Comparison of ENCODE assay signal across 21 cellular contexts in the genomic region with DNA sequence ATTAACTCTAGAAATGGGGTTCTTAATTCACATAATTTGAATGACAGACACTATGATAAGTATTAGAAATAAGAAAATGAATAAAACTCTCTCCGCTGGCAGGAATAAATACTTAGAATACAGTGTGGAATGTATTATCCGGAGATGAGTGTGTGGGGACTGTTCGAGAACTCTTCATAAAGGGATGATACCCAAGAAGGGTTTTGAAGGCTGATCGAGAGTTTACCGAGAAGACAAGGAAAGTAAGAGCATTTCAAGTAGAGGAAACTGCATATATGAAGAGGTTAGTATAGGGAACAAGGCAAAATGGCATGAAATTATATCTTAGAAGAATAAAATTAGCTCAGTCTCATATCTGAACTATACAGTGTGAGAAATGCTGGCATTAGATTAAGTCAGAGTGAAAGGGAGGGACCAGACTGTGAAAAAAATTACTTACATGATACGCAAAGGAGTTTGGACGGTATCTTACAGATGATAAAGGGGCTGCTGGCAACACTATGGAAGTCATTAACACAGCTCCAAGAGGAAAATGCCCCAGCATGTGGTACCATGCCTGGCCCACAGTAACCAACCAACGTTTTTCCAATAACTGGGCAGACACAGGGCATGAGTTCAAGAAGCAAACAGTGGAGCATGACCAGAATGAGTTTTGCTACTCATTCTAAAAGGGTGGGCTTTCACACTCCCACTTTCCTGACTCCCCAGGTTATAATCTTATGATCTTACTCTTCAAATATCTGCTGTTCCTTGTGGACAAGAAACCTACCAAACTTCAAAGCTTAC.
"Had no signal": no experiment of that assay in that cellular context is flagged by ENCODE, and none has a peak within 500 bp of the region (broad histone marks: within the 10 kb centered on the region; RNA-seq: fewer than 3 reads in every experiment).

No MANE protein-coding gene starts in this region.

- H3K27ac ChIP-seq: ascending aorta, heart left ventricle, neutrophil, thyroid gland had no signal

- ATAC-seq: activated CD8-positive, alpha-beta T cell treated with anti-CD3 and anti-CD28 coated beads, Interleukin-2, amount 10 ng/mL, durations not matched to agents 7 days and 5 days; activated naive CD8-positive, alpha-beta T cell treated with anti-CD3 and anti-CD28 coated beads, Interleukin-2, amount 50 U/mL, for 24 hours; effector memory CD8-positive, alpha-beta T cell; heart left ventricle; left ventricle myocardium superior; stimulated activated effector memory CD8-positive, alpha-beta T cell treated with anti-CD3 and anti-CD28 coated beads, Interleukin-12 subunit alpha, Interleukin-12 subunit beta, amount 100 ng/mL, for 72 hours; T-helper 17 cell; WTC11 had no signal

- H3K9me3 Mint-ChIP-seq: activated naive CD8-positive, alpha-beta T cell treated with anti-CD3 and anti-CD28 coated beads, Interleukin-2, amount 50 U/mL, for 24 hours; central memory CD8-positive, alpha-beta T cell; effector memory CD8-positive, alpha-beta T cell; stimulated activated effector memory CD8-positive, alpha-beta T cell treated with anti-CD3 and anti-CD28 coated beads, Interleukin-12 subunit alpha, Interleukin-12 subunit beta, amount 100 ng/mL, for 72 hours; WTC11 had no signal

- H3K9me3 ChIP-seq: ascending aorta, heart left ventricle, neutrophil, right atrium auricular region, thyroid gland had no signal

- H3K27me3 ChIP-seq: ascending aorta, heart left ventricle, right atrium auricular region, thyroid gland had no signal

- H3K4me3 ChIP-seq: ascending aorta, heart left ventricle, right atrium auricular region, smooth muscle cell, thyroid gland had no signal

- H3K36me3 ChIP-seq: ascending aorta, heart left ventricle, neutrophil, right atrium auricular region, thyroid gland had no signal

- H3K36me3 Mint-ChIP-seq: stimulated activated effector memory CD8-positive, alpha-beta T cell treated with anti-CD3 and anti-CD28 coated beads, Interleukin-12 subunit alpha, Interleukin-12 subunit beta, amount 100 ng/mL, for 72 hours; WTC11 had no signal

- H3K4me1 Mint-ChIP-seq: central memory CD8-positive, alpha-beta T cell; stimulated activated effector memory CD8-positive, alpha-beta T cell treated with anti-CD3 and anti-CD28 coated beads, Interleukin-12 subunit alpha, Interleukin-12 subunit beta, amount 100 ng/mL, for 72 hours had no signal

- H3K4me3 Mint-ChIP-seq: activated CD8-positive, alpha-beta T cell treated with anti-CD3 and anti-CD28 coated beads, Interleukin-2, amount 10 ng/mL, durations not matched to agents 7 days and 5 days; activated naive CD8-positive, alpha-beta T cell treated with anti-CD3 and anti-CD28 coated beads, Interleukin-2, amount 50 U/mL, for 24 hours; central memory CD8-positive, alpha-beta T cell; effector memory CD8-positive, alpha-beta T cell; stimulated activated effector memory CD8-positive, alpha-beta T cell treated with anti-CD3 and anti-CD28 coated beads, Interleukin-12 subunit alpha, Interleukin-12 subunit beta, amount 100 ng/mL, for 72 hours; T-helper 17 cell; WTC11 had no signal

- DNase-seq: activated CD4-positive, alpha-beta T cell treated with anti-CD3 and anti-CD28 coated beads for 48 hours; activated CD8-positive, alpha-beta memory T cell treated with anti-CD3 and anti-CD28 coated beads, Interleukin-2, amount 50 U/mL, for 48 hours; activated CD8-positive, alpha-beta T cell treated with anti-CD3 and anti-CD28 coated beads, Interleukin-2, amount 10 ng/mL, durations not matched to agents 7 days and 5 days; activated naive CD4-positive, alpha-beta T cell treated with Interleukin-2 at 50 U/mL for 16 hours; activated naive CD8-positive, alpha-beta T cell treated with anti-CD3 and anti-CD28 coated beads, Interleukin-2, amount 50 U/mL, for 24 hours; effector memory CD8-positive, alpha-beta T cell; foreskin fibroblast; heart left ventricle; left ventricle myocardium superior; posterior cingulate gyrus; T-helper 17 cell had no signal

- H3K27ac Mint-ChIP-seq: activated CD8-positive, alpha-beta T cell treated with anti-CD3 and anti-CD28 coated beads, Interleukin-2, amount 10 ng/mL, durations not matched to agents 7 days and 5 days; activated naive CD8-positive, alpha-beta T cell treated with anti-CD3 and anti-CD28 coated beads, Interleukin-2, amount 50 U/mL, for 24 hours; effector memory CD8-positive, alpha-beta T cell; stimulated activated effector memory CD8-positive, alpha-beta T cell treated with anti-CD3 and anti-CD28 coated beads, Interleukin-12 subunit alpha, Interleukin-12 subunit beta, amount 100 ng/mL, for 72 hours; T-helper 17 cell; WTC11 had no signal

- FAIRE-seq: islet of Langerhans, urothelium cell line had no signal
